Comparison of ENCODE assay signal across 20 cellular contexts in genomic region chr7:36809064-36809463, GRCh38.
"Had no signal": no experiment of that assay in that cellular context is flagged by ENCODE, and none has a peak within 500 bp of the region (broad histone marks: within the 10 kb centered on the region; RNA-seq: fewer than 3 reads in every experiment).

No MANE protein-coding gene starts in this region.

- ATAC-seq: HepG2, K562 had no signal

- H3K9ac ChIP-seq: KMS-11, SK-N-SH had no signal

- DNase-seq: IMR-90, Kasumi-1, MM.1S, NCI-H1092 treated with DMSO at 0.1 percent for 48 hours, NCI-H1436, NCI-H187, NCI-H2029, NCI-H2081 treated with DMSO at 0.1 percent for 48 hours, NCI-H2171, NCI-H345, NCI-H524, NCI-H526 treated with DMSO at 0.1 percent for 48 hours, NCI-H774, SHP77, SK-N-SH, SW 1271 had no signal

- H3K27ac ChIP-seq: KMS-11, RWPE1 had no signal

- H3K4me2 ChIP-seq: KMS-11, SK-N-SH had no signal

- H3K9me3 ChIP-seq: SK-N-SH had no signal

- H3K4me3 ChIP-seq: K562 had no signal
